14 cellular contexts compared by ENCODE assay signal in genomic region chr9:27352457-27353188, GRCh38. TPM values are rescaled to one million over a fixed set of nuclear protein-coding genes. Genes with fewer than 3 reads are reported as not detected.
DNase-seq lines count a peak whose midpoint lies in the region; ATAC-seq and TF ChIP-seq lines count a peak whose summit lies in the region.
"Had no signal": no experiment of that assay in that cellular context is flagged by ENCODE, and none has a peak within 500 bp of the region (broad histone marks: within the 10 kb centered on the region; RNA-seq: fewer than 3 reads in every experiment).

No MANE protein-coding gene starts in this region.

- H3K36me3 Mint-ChIP-seq in stimulated activated naive B cell treated with anti-CD40 and anti-IgM and Interleukin-4, amounts not matched to agents 10 μg/mL and 1 μg/mL and 100 μg/mL, for 72 hours = peaks cover 7 to 16% of the 10 kb centered on the region in 2 donors
- peaks cover 2% of the 10 kb centered on the region for H3K36me3 Mint-ChIP-seq in T-helper 17 cell (ENCODE audit: low read depth)

- H3K9me3 Mint-ChIP-seq in stimulated activated naive B cell treated with anti-CD40 and anti-IgM and Interleukin-4, amounts not matched to agents 10 μg/mL and 1 μg/mL and 100 μg/mL, for 72 hours = no peaks in the 10 kb centered on the region
- H3K9me3 Mint-ChIP-seq: activated naive CD4-positive, alpha-beta T cell treated with anti-CD3 and anti-CD28 coated beads for 36 hours had no signal

- no peaks in the 10 kb centered on the region for H3K27me3 Mint-ChIP-seq in stimulated activated naive B cell treated with anti-CD40 and anti-IgM and Interleukin-4, amounts not matched to agents 10 μg/mL and 1 μg/mL and 100 μg/mL, for 72 hours
- H3K27me3 Mint-ChIP-seq in T-helper 17 cell = no peaks in the 10 kb centered on the region

- CTCF ChIA-PET in GM10248 (lab: Yijun Ruan, JAX) = interaction anchor here (1.2 to 2.3 kb wide), 2 partner anchors 11 to 22 kb away, joined by 3 to 6 read pairs; no protein-coding TSS in a partner anchor

- DNase-seq in SKM-1 treated with dmso at 0.1 percent for 144 hours (lab: John Stamatoyannopoulos, UW; ENCODE audit: unreplicated experiment) (peak; percentile 53), SKM-1 (lab: John Stamatoyannopoulos, UW; ENCODE audit: unreplicated experiment) (no peak), T-helper 17 cell (no peak), GM10248 (ENCODE audit: extremely low spot score) (no peak), NCI-H345 treated with DMSO at 0.1 percent for 48 hours (lab: John Stamatoyannopoulos, UW; ENCODE audit: unreplicated experiment) (no peak)
- peak; percentile 51 for DNase-seq in stimulated activated naive B cell treated with anti-CD40 and anti-IgM and Interleukin-4, amounts not matched to agents 10 μg/mL and 1 μg/mL and 100 μg/mL, for 72 hours
- DNase-seq: 8988T; activated naive CD4-positive, alpha-beta T cell treated with anti-CD3 and anti-CD28 coated beads for 36 hours; NCI-H1105; T1000 had no signal

- peak overlapping the region in 1 of 2 donors; percentile 4 for H3K4me3 Mint-ChIP-seq in stimulated activated naive B cell treated with anti-CD40 and anti-IgM and Interleukin-4, amounts not matched to agents 10 μg/mL and 1 μg/mL and 100 μg/mL, for 72 hours
- no peak overlapping the region for H3K4me3 Mint-ChIP-seq in T-helper 17 cell
- H3K4me3 Mint-ChIP-seq: activated naive CD4-positive, alpha-beta T cell treated with anti-CD3 and anti-CD28 coated beads for 36 hours had no signal

- H3K27ac Mint-ChIP-seq in stimulated activated naive B cell treated with anti-CD40 and anti-IgM and Interleukin-4, amounts not matched to agents 10 μg/mL and 1 μg/mL and 100 μg/mL, for 72 hours = peak overlapping the region; percentile 78
- H3K27ac Mint-ChIP-seq in T-helper 17 cell = no peak overlapping the region
- H3K27ac Mint-ChIP-seq: activated naive CD4-positive, alpha-beta T cell treated with anti-CD3 and anti-CD28 coated beads for 36 hours had no signal

- POLR2A ChIA-PET in GM10248 (lab: Yijun Ruan, JAX) = interaction anchor here (1.0 kb wide), 1 partner anchor 15 kb away, joined by 3 read pairs; no protein-coding TSS in a partner anchor

- peaks cover 38 to 70% of the 10 kb centered on the region in 2 donors for H3K4me1 Mint-ChIP-seq in stimulated activated naive B cell treated with anti-CD40 and anti-IgM and Interleukin-4, amounts not matched to agents 10 μg/mL and 1 μg/mL and 100 μg/mL, for 72 hours
- peaks cover 4% of the 10 kb centered on the region for H3K4me1 Mint-ChIP-seq in T-helper 17 cell

- no peak for TF ChIP-seq CTCF in GM10248 (IDR thresholded peaks at IDR 0.05; ENCODE audit: control extremely low read depth, extremely low read depth, low read depth, missing control alignments)

- peak overlapping the region; percentile 87 for H3K27ac ChIP-seq in cingulate gyrus (ENCODE audit: low read depth, low read length)

- ATAC-seq in HG03066 (IDR thresholded peaks at IDR 0.05; ENCODE audit: low read depth, unreplicated experiment) (peak; percentile 36), T-helper 17 cell (no peak)
- ATAC-seq in stimulated activated naive B cell treated with anti-CD40 and anti-IgM and Interleukin-4, amounts not matched to agents 10 μg/mL and 1 μg/mL and 100 μg/mL, for 72 hours (replicated peaks) = peak; percentile 49 to 56

- H3K9me3 ChIP-seq in T-helper 17 cell (ENCODE audit: control insufficient read depth, low read length, poor library complexity, severe bottlenecking) = no peaks in the 10 kb centered on the region

RNA-seq across cellular contexts. Expression of gene EQTN, which starts 55.7 kb away (rescaled TPM):
- total RNA-seq in T-helper 17 cell = not detected
- total RNA-seq: activated naive CD4-positive, alpha-beta T cell treated with anti-CD3 and anti-CD28 coated beads for 36 hours; G401; posterior vena cava had no signal

Comparison
In these comparisons a context has a peak if more than half of its experiments do, and no peak if none do; other contexts are left out.
1. DNase-seq: peak in SKM-1 treated with dmso at 0.1 percent for 144 hours (single experiment) and stimulated activated naive B cell treated with anti-CD40 and anti-IgM and Interleukin-4, amounts not matched to agents 10 μg/mL and 1 μg/mL and 100 μg/mL, for 72 hours (single experiment); none in SKM-1 (single experiment), T-helper 17 cell (0 of 3), GM10248 (single experiment) and NCI-H345 treated with DMSO at 0.1 percent for 48 hours (single experiment).